19 cellular contexts compared by ENCODE assay signal in genomic region chr16:72493681-72494415, GRCh38.
DNase-seq lines count a peak whose midpoint lies in the region; ATAC-seq, FAIRE-seq and TF ChIP-seq lines count a peak whose summit lies in the region.
"Had no signal": no experiment of that assay in that cellular context is flagged by ENCODE, and none has a peak within 500 bp of the region (broad histone marks: within the 10 kb centered on the region; RNA-seq: fewer than 3 reads in every experiment).

No MANE protein-coding gene starts in this region.

- peak overlapping the region; percentile 61 for H3K9ac ChIP-seq in astrocyte (ENCODE audit: low read length)

- H3K4me3 Mint-ChIP-seq in astrocyte (ENCODE audit: unreplicated experiment), result no peak overlapping the region
- H3K4me3 Mint-ChIP-seq in activated naive CD4-positive, alpha-beta T cell treated with anti-CD3 and anti-CD28 coated beads for 36 hours, result no peak overlapping the region
- no peak overlapping the region for H3K4me3 Mint-ChIP-seq in stimulated activated naive CD8-positive, alpha-beta T cell treated with anti-CD3 and anti-CD28 coated beads, Interleukin-15, amount 100 ng/mL, for 72 hours
- H3K4me3 Mint-ChIP-seq: activated CD8-positive, alpha-beta T cell treated with anti-CD3 and anti-CD28 coated beads for 36 hours; B cell had no signal

- H3K9me3 Mint-ChIP-seq in astrocyte (ENCODE audit: unreplicated experiment), result no peaks in the 10 kb centered on the region
- no peaks in the 10 kb centered on the region for H3K9me3 Mint-ChIP-seq in activated naive CD4-positive, alpha-beta T cell treated with anti-CD3 and anti-CD28 coated beads for 36 hours
- no peaks in the 10 kb centered on the region for H3K9me3 Mint-ChIP-seq in stimulated activated naive CD8-positive, alpha-beta T cell treated with anti-CD3 and anti-CD28 coated beads, Interleukin-15, amount 100 ng/mL, for 72 hours
- H3K9me3 Mint-ChIP-seq: activated CD8-positive, alpha-beta T cell treated with anti-CD3 and anti-CD28 coated beads for 36 hours had no signal

- no peaks in the 10 kb centered on the region for H3K27me3 Mint-ChIP-seq in astrocyte (ENCODE audit: low read depth, unreplicated experiment)
- no peaks in the 10 kb centered on the region for H3K27me3 Mint-ChIP-seq in activated naive CD4-positive, alpha-beta T cell treated with anti-CD3 and anti-CD28 coated beads for 36 hours (ENCODE audit: low read depth)
- no peaks in the 10 kb centered on the region for H3K27me3 Mint-ChIP-seq in stimulated activated naive CD8-positive, alpha-beta T cell treated with anti-CD3 and anti-CD28 coated beads, Interleukin-15, amount 100 ng/mL, for 72 hours
- H3K27me3 Mint-ChIP-seq: activated CD8-positive, alpha-beta T cell treated with anti-CD3 and anti-CD28 coated beads for 36 hours; B cell had no signal

- H3K79me2 ChIP-seq in astrocyte (ENCODE audit: insufficient read depth, low read length), result no peaks in the 10 kb centered on the region

- peak overlapping the region; percentile 70 for H3K4me2 ChIP-seq in astrocyte (ENCODE audit: low read length)

- intact Hi-C loops in activated naive CD4-positive, alpha-beta T cell treated with anti-CD3 and anti-CD28 coated beads for 36 hours (cut with micrococcal nuclease), result no loop called here

- no peaks in the 10 kb centered on the region for H3K9me3 ChIP-seq in astrocyte (ENCODE audit: insufficient read depth, low read depth, low read length)
- H3K9me3 ChIP-seq: SJCRH30 had no signal

- peak overlapping the region; percentile 85 for H3K27ac ChIP-seq in astrocyte (ENCODE audit: low read depth, low read length)
- H3K27ac ChIP-seq: HL-60, SJCRH30 had no signal

- H3K4me1 ChIP-seq in astrocyte (ENCODE audit: insufficient read depth, low read length), result peaks cover 9% of the 10 kb centered on the region
- H3K4me1 ChIP-seq: SJCRH30 had no signal

- no peaks in the 10 kb centered on the region for H3K36me3 Mint-ChIP-seq in astrocyte (ENCODE audit: low read depth, unreplicated experiment)
- H3K36me3 Mint-ChIP-seq in activated naive CD4-positive, alpha-beta T cell treated with anti-CD3 and anti-CD28 coated beads for 36 hours (ENCODE audit: low read depth), result no peaks in the 10 kb centered on the region

- H3K27me3 ChIP-seq in astrocyte (ENCODE audit: insufficient read depth, low read length), result no peaks in the 10 kb centered on the region
- H3K27me3 ChIP-seq: SJCRH30 had no signal

- no peaks in the 10 kb centered on the region for H3K36me3 ChIP-seq in astrocyte (ENCODE audit: insufficient read depth, low read length)
- H3K36me3 ChIP-seq: SJCRH30 had no signal

- no peak overlapping the region for H3K27ac Mint-ChIP-seq in astrocyte (ENCODE audit: unreplicated experiment)
- no peak overlapping the region for H3K27ac Mint-ChIP-seq in activated naive CD4-positive, alpha-beta T cell treated with anti-CD3 and anti-CD28 coated beads for 36 hours
- no peak overlapping the region for H3K27ac Mint-ChIP-seq in stimulated activated naive CD8-positive, alpha-beta T cell treated with anti-CD3 and anti-CD28 coated beads, Interleukin-15, amount 100 ng/mL, for 72 hours
- H3K27ac Mint-ChIP-seq: activated CD8-positive, alpha-beta T cell treated with anti-CD3 and anti-CD28 coated beads for 36 hours; B cell had no signal

- H3K4me3 ChIP-seq in AG09309 (ENCODE audit: control insufficient read depth, low read depth, low read length) (no peak overlapping the region; the same call in 1 of the 2 replicates), astrocyte (ENCODE audit: insufficient read depth, low read depth, low read length) (peak overlapping the region; percentile 13)
- H3K4me3 ChIP-seq: SJCRH30 had no signal

- no peaks in the 10 kb centered on the region for H3K4me1 Mint-ChIP-seq in astrocyte (ENCODE audit: low read depth, unreplicated experiment)
- no peaks in the 10 kb centered on the region for H3K4me1 Mint-ChIP-seq in activated naive CD4-positive, alpha-beta T cell treated with anti-CD3 and anti-CD28 coated beads for 36 hours (ENCODE audit: low read depth)
- H3K4me1 Mint-ChIP-seq in stimulated activated naive CD8-positive, alpha-beta T cell treated with anti-CD3 and anti-CD28 coated beads, Interleukin-15, amount 100 ng/mL, for 72 hours, result no peaks in the 10 kb centered on the region
- H3K4me1 Mint-ChIP-seq: B cell had no signal

- no peaks in the 10 kb centered on the region for H4K20me1 ChIP-seq in astrocyte (ENCODE audit: insufficient read depth, low read length)

- peak overlapping the region; percentile 27 for H2AFZ ChIP-seq in astrocyte (ENCODE audit: low read depth, low read length)

- peak; percentile 83 for FAIRE-seq in astrocyte (lab: Jason Lieb, UNC)

- DNase-seq in AG09309 (ENCODE audit: low read depth) (peak; percentile 64), HT1080 (ENCODE audit: low read depth) (peak; percentile 35), astrocyte (ENCODE audit: low read depth) (peak; percentile 79), iris pigment epithelial cell (ENCODE audit: low read depth) (peak; percentile 74), superior temporal gyrus (ENCODE audit: extremely low spot score) (no peak), C1 segment of cervical spinal cord (lab: John Stamatoyannopoulos, UW) (no peak)
- DNase-seq in activated naive CD4-positive, alpha-beta T cell treated with anti-CD3 and anti-CD28 coated beads for 36 hours, result no peak
- no peak for DNase-seq in stimulated activated naive CD8-positive, alpha-beta T cell treated with anti-CD3 and anti-CD28 coated beads, Interleukin-15, amount 100 ng/mL, for 72 hours
- DNase-seq: activated CD8-positive, alpha-beta T cell treated with anti-CD3 and anti-CD28 coated beads for 36 hours; amygdala; cortex of kidney; Karpas-422; left cardiac atrium; NCI-H1436; NCI-H345; nucleus accumbens; SJCRH30 had no signal

- no peak for TF ChIP-seq CTCF in AG09309 (IDR thresholded peaks at IDR 0.05; ENCODE audit: control insufficient read depth, insufficient read depth, low read depth, low read length, missing control alignments)
- no peak for TF ChIP-seq CTCF in astrocyte (IDR thresholded peaks at IDR 0.05; ENCODE audit: insufficient read depth, low read depth, low read length)

- ATAC-seq in stimulated activated naive CD8-positive, alpha-beta T cell treated with anti-CD3 and anti-CD28 coated beads, Interleukin-15, amount 100 ng/mL, for 72 hours, result no peak
- ATAC-seq: activated CD8-positive, alpha-beta T cell treated with anti-CD3 and anti-CD28 coated beads for 36 hours; left cardiac atrium had no signal

- CTCF ChIA-PET in activated naive CD4-positive, alpha-beta T cell treated with anti-CD3 and anti-CD28 coated beads for 36 hours (lab: Charles Lee), result interaction anchor here (0.6 to 1.1 kb wide), 2 partner anchors 19 to 1344 kb away, joined by 3 read pairs; no protein-coding TSS in a partner anchor

Comparison
In these comparisons a context has a peak if more than half of its experiments do, and no peak if none do; other contexts are left out.
1. DNase-seq: peak in AG09309 (single experiment), HT1080 (single experiment), astrocyte (single experiment) and iris pigment epithelial cell (single experiment); none in activated naive CD4-positive, alpha-beta T cell treated with anti-CD3 and anti-CD28 coated beads for 36 hours (single experiment), superior temporal gyrus (single experiment), stimulated activated naive CD8-positive, alpha-beta T cell treated with anti-CD3 and anti-CD28 coated beads, Interleukin-15, amount 100 ng/mL, for 72 hours (0 of 2) and C1 segment of cervical spinal cord (0 of 14).